In genomic region chr18:395481-396250, GRCh38 we compare ENCODE assay signal across 11 cellular contexts.
DNase-seq lines count a peak whose midpoint lies in the region; ATAC-seq and TF ChIP-seq lines count a peak whose summit lies in the region.
"Had no signal": no experiment of that assay in that cellular context is flagged by ENCODE, and none has a peak within 500 bp of the region (broad histone marks: within the 10 kb centered on the region; RNA-seq: fewer than 3 reads in every experiment).

No MANE protein-coding gene starts in this region.

- WGBS in heart left ventricle, 4 donors = 66 to 69% (median 68%) methylated on average over 12 of the region's 12 CpGs
- WGBS in stomach, 5 donors = 17 to 40% (median 29%) methylated on average over 12 of the region's 12 CpGs

- TF ChIP-seq POLR2A in heart left ventricle (IDR thresholded peaks at IDR 0.05) = no peak
- no peak for TF ChIP-seq POLR2A in stomach (IDR thresholded peaks at IDR 0.05)

- H3K27ac ChIP-seq in HEK293 (ENCODE audit: extremely low read depth, low read depth, low read length) (peak overlapping the region; percentile 52; the same call in 1 of the 2 replicates), heart left ventricle (peak overlapping the region in 7 of 12 donors; percentile 7 to 63 (median 43)), stomach (peak overlapping the region in 4 of 5 donors; percentile 10 to 67 (median 51)), caudate nucleus (ENCODE audit: low read depth, low read length) (no peak overlapping the region)

- no peaks in the 10 kb centered on the region for H3K27me3 ChIP-seq in heart left ventricle
- H3K27me3 ChIP-seq in stomach = no peaks in the 10 kb centered on the region

- ATAC-seq in SK-N-SH treated with all-trans-retinoic acid at 6 μM for 48 hours = peak; percentile 93
- peak; percentile 43 to 72 (median 54) for ATAC-seq in heart left ventricle
- no peak for ATAC-seq in mucosa of descending colon
- ATAC-seq: left colon had no signal

- POLR2A ChIA-PET in HEK293 (lab: Yijun Ruan, JAX) = no interaction called here

- H3K9me3 ChIP-seq in HEK293 (ENCODE audit: control insufficient read depth, insufficient read depth, low read depth, low read length) = no peaks in the 10 kb centered on the region
- no peaks in the 10 kb centered on the region for H3K9me3 ChIP-seq in heart left ventricle
- H3K9me3 ChIP-seq in stomach = no peaks in the 10 kb centered on the region
- no peaks in the 10 kb centered on the region for H3K9me3 ChIP-seq in mucosa of descending colon

- intact Hi-C loops in heart left ventricle (cut with DNase I) = no loop called here
- intact Hi-C loops in stomach (cut with DNase I; ENCODE audit: low total_unique reads) = no loop called here
- intact Hi-C loops in mucosa of descending colon (cut with DNase I, micrococcal nuclease) = no loop called here

- CTCF ChIA-PET in HEK293 (lab: Yijun Ruan, JAX) = no interaction called here

- peaks cover 29% of the 10 kb centered on the region for H3K4me1 ChIP-seq in HEK293 (ENCODE audit: control insufficient read depth, insufficient read depth, low read length)
- peaks cover 0 to 44% (median 12%) of the 10 kb centered on the region in 12 donors for H3K4me1 ChIP-seq in heart left ventricle
- peaks cover 20 to 49% (median 34%) of the 10 kb centered on the region in 4 donors for H3K4me1 ChIP-seq in stomach
- H3K4me1 ChIP-seq in mucosa of descending colon (ENCODE audit: low read depth) = no peaks in the 10 kb centered on the region

- TF ChIP-seq CTCF in HEK293 (tag by site-specific recombination; IDR thresholded peaks at IDR 0.05) (no peak), heart left ventricle (IDR thresholded peaks at IDR 0.05) (no peak), stomach (IDR thresholded peaks at IDR 0.05) (no peak), mucosa of descending colon (IDR thresholded peaks at IDR 0.05) (no peak)

- H3K36me3 ChIP-seq in HEK293 (ENCODE audit: control insufficient read depth in 2 of 2, insufficient read depth in 1 of 2, low read length in 2 of 2) (no peaks in the 10 kb centered on the region), heart left ventricle (no peaks in the 10 kb centered on the region), stomach (no peaks in the 10 kb centered on the region), mucosa of descending colon (ENCODE audit: low read depth) (no peaks in the 10 kb centered on the region)

- DNase-seq in heart left ventricle = no peak
- peak; percentile 33 for DNase-seq in stomach
- no peak for DNase-seq in cortex of kidney (lab: John Stamatoyannopoulos, UW)
- DNase-seq in OCI-M1 (lab: John Stamatoyannopoulos, UW) = no peak
- DNase-seq in mucosa of descending colon = no peak
- no peak for DNase-seq in caudate nucleus (lab: John Stamatoyannopoulos, UW)
- DNase-seq: dorsolateral prefrontal cortex; left colon; stimulated activated CD4-positive, alpha-beta T cell treated with anti-CD3 and anti-CD28 coated beads, Interleukin-2, amount 100 ng/mL, for 24 hours had no signal

- no peak for TF ChIP-seq EP300 in stomach (IDR thresholded peaks at IDR 0.05)

- H3K4me3 ChIP-seq in HEK293 (ENCODE audit: low read depth, low read length) (no peak overlapping the region), heart left ventricle (no peak overlapping the region), stomach (no peak overlapping the region), mucosa of descending colon (no peak overlapping the region)
- H3K4me3 ChIP-seq: dorsolateral prefrontal cortex had no signal

TF ChIP-seq in HEK293, 187 proteins besides CTCF, POLR2A, EP300 and RAD21 (continues in another document):
- TF ChIP-seq PBX3 (CRISPR knock-in tag; IDR thresholded peaks at IDR 0.05) (no peak), ZNF843 (tag by site-specific recombination; IDR thresholded peaks at IDR 0.05) (peak; percentile 99), ZNF549 (tag by site-specific recombination; IDR thresholded peaks at IDR 0.05) (no peak), ZNF621 (tag by site-specific recombination; IDR thresholded peaks at IDR 0.05) (no peak), ZNF660 (tag by site-specific recombination; IDR thresholded peaks at IDR 0.05) (peak; percentile 17), ZNF514 (tag by site-specific recombination; IDR thresholded peaks at IDR 0.05) (no peak), YY2 (tag by site-specific recombination; IDR thresholded peaks at IDR 0.05) (no peak), ZSCAN30 (tag by site-specific recombination; IDR thresholded peaks at IDR 0.05) (peak; percentile 92; the same call in 1 of the 2 replicates), ZNF148 (tag by site-specific recombination; IDR thresholded peaks at IDR 0.05; ENCODE audit: borderline replicate concordance) (no peak), MZF1 (tag by site-specific recombination; IDR thresholded peaks at IDR 0.05; ENCODE audit: borderline replicate concordance) (peak; percentile 98), ZNF175 (tag by site-specific recombination; IDR thresholded peaks at IDR 0.05) (no peak), ZNF121 (tag by site-specific recombination; IDR thresholded peaks at IDR 0.05) (no peak)

TF ChIP-seq in SK-N-SH treated with all-trans-retinoic acid at 6 μM for 48 hours, 23 proteins besides CTCF, POLR2A, EP300 and RAD21 (continues in another document):
- TF ChIP-seq, protein P1, sequence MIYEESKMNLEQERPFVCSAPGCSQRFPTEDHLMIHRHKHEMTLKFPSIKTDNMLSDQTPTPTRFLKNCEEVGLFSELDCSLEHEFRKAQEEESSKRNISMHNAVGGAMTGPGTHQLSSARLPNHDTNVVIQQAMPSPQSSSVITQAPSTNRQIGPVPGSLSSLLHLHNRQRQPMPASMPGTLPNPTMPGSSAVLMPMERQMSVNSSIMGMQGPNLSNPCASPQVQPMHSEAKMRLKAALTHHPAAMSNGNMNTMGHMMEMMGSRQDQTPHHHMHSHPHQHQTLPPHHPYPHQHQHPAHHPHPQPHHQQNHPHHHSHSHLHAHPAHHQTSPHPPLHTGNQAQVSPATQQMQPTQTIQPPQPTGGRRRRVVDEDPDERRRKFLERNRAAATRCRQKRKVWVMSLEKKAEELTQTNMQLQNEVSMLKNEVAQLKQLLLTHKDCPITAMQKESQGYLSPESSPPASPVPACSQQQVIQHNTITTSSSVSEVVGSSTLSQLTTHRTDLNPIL (CRISPR knock-in tag; IDR thresholded peaks at IDR 0.05; ENCODE audit: low read depth) = no peak
- TF ChIP-seq CSDC2 (CRISPR knock-in tag; IDR thresholded peaks at IDR 0.05) (no peak), ZNF565 (CRISPR knock-in tag; conservative IDR thresholded peaks at IDR 0.05; ENCODE audit: low read depth) (no peak), PPARA (CRISPR knock-in tag; IDR thresholded peaks at IDR 0.05; ENCODE audit: borderline replicate concordance) (no peak), ISL1 (CRISPR knock-in tag; IDR thresholded peaks at IDR 0.05) (peak; percentile 64; the same call in 1 of the 2 replicates), TSHZ2 (CRISPR knock-in tag; IDR thresholded peaks at IDR 0.05) (peak; percentile 98), ZFP3 (CRISPR knock-in tag; IDR thresholded peaks at IDR 0.05) (peak; percentile 78), OSR1 (CRISPR knock-in tag; IDR thresholded peaks at IDR 0.05) (peak; percentile 87; the same call in 1 of the 2 replicates), TCF4 (CRISPR knock-in tag; IDR thresholded peaks at IDR 0.05; ENCODE audit: borderline replicate concordance) (peak; percentile 98), ZNF70 (CRISPR knock-in tag; IDR thresholded peaks at IDR 0.05) (no peak; the same call in 1 of the 2 replicates), ARNTL (CRISPR knock-in tag; IDR thresholded peaks at IDR 0.05; ENCODE audit: borderline replicate concordance, low read depth) (no peak), SNAI2 (CRISPR knock-in tag; IDR thresholded peaks at IDR 0.05) (no peak), ZNF8 (CRISPR knock-in tag; IDR thresholded peaks at IDR 0.05) (no peak; the same call in 1 of the 2 replicates)
- TF ChIP-seq, protein P2, sequence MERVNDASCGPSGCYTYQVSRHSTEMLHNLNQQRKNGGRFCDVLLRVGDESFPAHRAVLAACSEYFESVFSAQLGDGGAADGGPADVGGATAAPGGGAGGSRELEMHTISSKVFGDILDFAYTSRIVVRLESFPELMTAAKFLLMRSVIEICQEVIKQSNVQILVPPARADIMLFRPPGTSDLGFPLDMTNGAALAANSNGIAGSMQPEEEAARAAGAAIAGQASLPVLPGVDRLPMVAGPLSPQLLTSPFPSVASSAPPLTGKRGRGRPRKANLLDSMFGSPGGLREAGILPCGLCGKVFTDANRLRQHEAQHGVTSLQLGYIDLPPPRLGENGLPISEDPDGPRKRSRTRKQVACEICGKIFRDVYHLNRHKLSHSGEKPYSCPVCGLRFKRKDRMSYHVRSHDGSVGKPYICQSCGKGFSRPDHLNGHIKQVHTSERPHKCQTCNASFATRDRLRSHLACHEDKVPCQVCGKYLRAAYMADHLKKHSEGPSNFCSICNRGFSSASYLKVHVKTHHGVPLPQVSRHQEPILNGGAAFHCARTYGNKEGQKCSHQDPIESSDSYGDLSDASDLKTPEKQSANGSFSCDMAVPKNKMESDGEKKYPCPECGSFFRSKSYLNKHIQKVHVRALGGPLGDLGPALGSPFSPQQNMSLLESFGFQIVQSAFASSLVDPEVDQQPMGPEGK (CRISPR knock-in tag; IDR thresholded peaks at IDR 0.05; ENCODE audit: borderline replicate concordance) = peak; percentile 51; the same call in 1 of the 2 replicates
